Comparison of ENCODE assay signal across 8 cellular contexts in genomic region chr5:141617682-141618029, GRCh38. TPM values are rescaled to one million over a fixed set of nuclear protein-coding genes. Genes with fewer than 3 reads are reported as not detected.
DNase-seq lines count a peak whose midpoint lies in the region; ATAC-seq and TF ChIP-seq lines count a peak whose summit lies in the region.

No MANE protein-coding gene starts in this region.

- H3K27me3 ChIP-seq in SK-N-SH (ENCODE audit: insufficient read depth) (no peaks in the 10 kb centered on the region), iPS-15b (ENCODE audit: control insufficient read depth, insufficient read depth, low read length) (no peaks in the 10 kb centered on the region), subcutaneous abdominal adipose tissue (ENCODE audit: control insufficient read depth in 5 of 5, insufficient read depth in 4 of 5, low read length in 5 of 5) (no peaks in the 10 kb centered on the region)

- H3K4me3 ChIP-seq in SK-N-SH (ENCODE audit: low read depth in 2 of 2, low read length in 1 of 2) (peak overlapping the region; percentile 72 to 82), iPS-15b (ENCODE audit: low read depth, low read length) (peak overlapping the region; percentile 42), subcutaneous abdominal adipose tissue (ENCODE audit: low read depth in 1 of 5, low read length in 5 of 5) (peak overlapping the region; percentile 67 to 80 (median 75))

- TF ChIP-seq RAD21 in SK-N-SH (IDR thresholded peaks at IDR 0.05; ENCODE audit: low read length): no peak

- H3F3A ChIP-seq in SK-N-SH (replicated peaks; ENCODE audit: insufficient read depth): peaks cover 29% of the 10 kb centered on the region

- H3K79me2 ChIP-seq in SK-N-SH (ENCODE audit: insufficient read depth): peaks cover 59% of the 10 kb centered on the region

- CTCF ChIA-PET in SK-N-SH (lab: Yijun Ruan, JAX): interaction anchor here (1.2 to 14.8 kb wide), 5 partner anchors 8 to 51 kb away, joined by 4 to 280 read pairs (median 47); partner anchors contain the start of genes HDAC3 and RELL2
- CTCF ChIA-PET in activated CD4-positive, alpha-beta memory T cell treated with anti-CD3 and anti-CD28 coated beads, Interleukin-2, amount 10 ng/mL, durations not matched to agents 7 days and 5 days (lab: Charles Lee): interaction anchor here (1.0 to 7.7 kb wide), 8 partner anchors 14 to 1096 kb away, joined by 3 to 436 read pairs (median 55); partner anchors contain the start of genes HDAC3 and RELL2

- H3K4me1 Mint-ChIP-seq in activated CD4-positive, alpha-beta memory T cell treated with anti-CD3 and anti-CD28 coated beads, Interleukin-2, amount 10 ng/mL, durations not matched to agents 7 days and 5 days: peaks cover 54% of the 10 kb centered on the region

- no peaks in the 10 kb centered on the region for H3K9me3 Mint-ChIP-seq in activated CD4-positive, alpha-beta memory T cell treated with anti-CD3 and anti-CD28 coated beads, Interleukin-2, amount 10 ng/mL, durations not matched to agents 7 days and 5 days

- WGBS in SK-N-SH (ENCODE audit: low lambda C conversion rate): 56% methylated on average over 9 of the region's 9 CpGs

- POLR2A ChIA-PET in SK-N-SH (lab: Yijun Ruan, JAX): no interaction called here
- POLR2A ChIA-PET in activated CD4-positive, alpha-beta memory T cell treated with anti-CD3 and anti-CD28 coated beads, Interleukin-2, amount 10 ng/mL, durations not matched to agents 7 days and 5 days (lab: Charles Lee): interaction anchor here (1.1 to 5.0 kb wide), 10 partner anchors 10 to 352 kb away, joined by 3 to 124 read pairs (median 26); partner anchors contain the start of genes HDAC3, RELL2 and RNF14

- peaks cover 63% of the 10 kb centered on the region for H3K36me3 Mint-ChIP-seq in activated CD4-positive, alpha-beta memory T cell treated with anti-CD3 and anti-CD28 coated beads, Interleukin-2, amount 10 ng/mL, durations not matched to agents 7 days and 5 days (ENCODE audit: low read depth)

- H3K9ac ChIP-seq in SK-N-SH: peak overlapping the region; percentile 92; the same call in 1 of the 2 replicates
- no peak overlapping the region for H3K9ac ChIP-seq in iPS-15b (ENCODE audit: low read depth, low read length)
- H3K9ac ChIP-seq in subcutaneous abdominal adipose tissue (ENCODE audit: low read length in 5 of 5): peak overlapping the region; percentile 2 to 90 (median 79)

- H3K36me3 ChIP-seq in SK-N-SH (replicated peaks in 1 of 2; ENCODE audit: control insufficient read depth in 1 of 2, insufficient read depth in 2 of 2, low read length in 1 of 2) (peaks cover 25 to 27% of the 10 kb centered on the region in 2 experiments), iPS-15b (ENCODE audit: control insufficient read depth, insufficient read depth, low read length) (no peaks in the 10 kb centered on the region), subcutaneous abdominal adipose tissue (ENCODE audit: control insufficient read depth in 5 of 5, insufficient read depth in 5 of 5, low read length in 5 of 5) (peaks cover 18 to 28% (median 21%) of the 10 kb centered on the region in 5 donors)

- H4K20me1 ChIP-seq in SK-N-SH (ENCODE audit: insufficient read depth): no peaks in the 10 kb centered on the region; the same call in 1 of the 2 replicates

- DNase-seq in SK-N-SH (no peak), MV-4-11 (lab: John Stamatoyannopoulos, UW) (no peak), NCI-H1105 (lab: John Stamatoyannopoulos, UW) (no peak), GDM1 (lab: John Stamatoyannopoulos, UW) (no peak)
- no peak for DNase-seq in activated CD4-positive, alpha-beta memory T cell treated with anti-CD3 and anti-CD28 coated beads, Interleukin-2, amount 10 ng/mL, durations not matched to agents 7 days and 5 days

- peak overlapping the region; percentile 100 for H3K4me3 Mint-ChIP-seq in activated CD4-positive, alpha-beta memory T cell treated with anti-CD3 and anti-CD28 coated beads, Interleukin-2, amount 10 ng/mL, durations not matched to agents 7 days and 5 days

- peak overlapping the region; percentile 94 for H3K4me2 ChIP-seq in SK-N-SH

- H3K4me1 ChIP-seq in SK-N-SH (ENCODE audit: control insufficient read depth in 1 of 2, insufficient read depth in 2 of 2, low read depth in 1 of 2, low read length in 1 of 2): peaks cover 8 to 9% of the 10 kb centered on the region in 2 experiments; a peak in 2 of 4 replicates
- H3K4me1 ChIP-seq in iPS-15b (ENCODE audit: control insufficient read depth, insufficient read depth, low read length): peaks cover 15% of the 10 kb centered on the region
- H3K4me1 ChIP-seq in subcutaneous abdominal adipose tissue (ENCODE audit: control insufficient read depth in 5 of 5, insufficient read depth in 5 of 5, low read length in 5 of 5): peaks cover 0 to 28% (median 25%) of the 10 kb centered on the region in 5 donors

- peak overlapping the region; percentile 92 for H3K27ac Mint-ChIP-seq in activated CD4-positive, alpha-beta memory T cell treated with anti-CD3 and anti-CD28 coated beads, Interleukin-2, amount 10 ng/mL, durations not matched to agents 7 days and 5 days

- TF ChIP-seq EP300 in SK-N-SH (IDR thresholded peaks at IDR 0.05; ENCODE audit: borderline replicate concordance in 1 of 2, low read depth in 1 of 2, low read length in 1 of 2): no peak

- H3K27ac ChIP-seq in SK-N-SH (ENCODE audit: low read depth in 2 of 2, low read length in 1 of 2) (peak overlapping the region in 1 of 2 experiments; percentile 67; a peak in 3 of 4 replicates), subcutaneous abdominal adipose tissue (ENCODE audit: low read depth, low read length) (peak overlapping the region; percentile 31)

- no peaks in the 10 kb centered on the region for H3K9me2 ChIP-seq in SK-N-SH

- TF ChIP-seq CTCF in SK-N-SH (IDR thresholded peaks at IDR 0.05): no peak

- H3K9me3 ChIP-seq in SK-N-SH: no peaks in the 10 kb centered on the region
- H3K9me3 ChIP-seq in iPS-15b (ENCODE audit: control insufficient read depth, insufficient read depth, low read length): no peaks in the 10 kb centered on the region
- H3K9me3 ChIP-seq in subcutaneous abdominal adipose tissue (ENCODE audit: control insufficient read depth in 5 of 5, low read length in 5 of 5): no peaks in the 10 kb centered on the region

- H2AFZ ChIP-seq in SK-N-SH (ENCODE audit: low read depth): peak overlapping the region; percentile 92; the same call in 1 of the 2 replicates

- no peaks in the 10 kb centered on the region for H3K27me3 Mint-ChIP-seq in activated CD4-positive, alpha-beta memory T cell treated with anti-CD3 and anti-CD28 coated beads, Interleukin-2, amount 10 ng/mL, durations not matched to agents 7 days and 5 days

- no peak for ATAC-seq in SK-N-SH treated with all-trans-retinoic acid at 6 μM for 48 hours

TF ChIP-seq in SK-N-SH, 30 proteins besides CTCF, POLR2A, EP300 and RAD21 (continues in another document):
- TF ChIP-seq CHD2 (IDR thresholded peaks at IDR 0.05; ENCODE audit: low read length, partially characterized antibody): no peak
- TF ChIP-seq GATA2 (CRISPR knock-in tag; IDR thresholded peaks at IDR 0.05): no peak

TF ChIP-seq in SK-N-SH treated with all-trans-retinoic acid at 6 μM for 48 hours, 23 proteins besides CTCF, POLR2A, EP300 and RAD21 (continues in another document):
- no peak for TF ChIP-seq CSRNP3 (CRISPR knock-in tag; IDR thresholded peaks at IDR 0.05)

RNA-seq across cellular contexts. Expression of gene DIAPH1, which starts 1.1 kb away (rescaled TPM):
- polyA plus RNA-seq in SK-N-SH (2012; rRNA removed): 28.2 and 30.4 TPM in 2 replicates
- 20.6 and 29.6 TPM in 2 replicates for polyA plus RNA-seq in SK-N-SH (2012; cell fraction: cytosol; rRNA removed)
- 75.5 and 79.2 TPM in 2 replicates for polyA plus RNA-seq in SK-N-SH (2012; cell fraction: nucleus; rRNA removed)
- 100 to 1,000 TPM; 317 to 323 TPM for total RNA-seq in activated CD4-positive, alpha-beta memory T cell treated with anti-CD3 and anti-CD28 coated beads, Interleukin-2, amount 10 ng/mL, durations not matched to agents 7 days and 5 days

RNA-seq across cellular contexts. Expression of gene HDAC3, which starts 19.0 kb away (rescaled TPM):
- 104 and 115 TPM in 2 replicates for polyA plus RNA-seq in SK-N-SH (2012; rRNA removed)
- 74.7 and 86.2 TPM in 2 replicates for polyA plus RNA-seq in SK-N-SH (2012; cell fraction: cytosol; rRNA removed)
- 171 and 231 TPM in 2 replicates for polyA plus RNA-seq in SK-N-SH (2012; cell fraction: nucleus; rRNA removed)
- total RNA-seq in activated CD4-positive, alpha-beta memory T cell treated with anti-CD3 and anti-CD28 coated beads, Interleukin-2, amount 10 ng/mL, durations not matched to agents 7 days and 5 days: 10 to 100 TPM; 72.0 to 77.9 TPM

RNA-seq across cellular contexts. Expression of gene RELL2, which starts 19.1 kb away (rescaled TPM):
- polyA plus RNA-seq in SK-N-SH (2012; rRNA removed): 15.6 and 16.1 TPM in 2 replicates
- 8.0 and 12.2 TPM in 2 replicates for polyA plus RNA-seq in SK-N-SH (2012; cell fraction: cytosol; rRNA removed)
- polyA plus RNA-seq in SK-N-SH (2012; cell fraction: nucleus; rRNA removed): 46.7 and 59.2 TPM in 2 replicates
- total RNA-seq in activated CD4-positive, alpha-beta memory T cell treated with anti-CD3 and anti-CD28 coated beads, Interleukin-2, amount 10 ng/mL, durations not matched to agents 7 days and 5 days: 10 to 100 TPM; 18.8 to 19.4 TPM

RNA-seq across cellular contexts. Expression of gene FCHSD1, which starts 33.6 kb away (rescaled TPM):
- polyA plus RNA-seq in SK-N-SH (2012; rRNA removed): 49.2 and 58.3 TPM in 2 replicates
- polyA plus RNA-seq in SK-N-SH (2012; cell fraction: cytosol; rRNA removed): 8.9 and 12.7 TPM in 2 replicates
- polyA plus RNA-seq in SK-N-SH (2012; cell fraction: nucleus; rRNA removed): 382 and 466 TPM in 2 replicates
- 10 to 100 TPM; 69.8 to 71.8 TPM for total RNA-seq in activated CD4-positive, alpha-beta memory T cell treated with anti-CD3 and anti-CD28 coated beads, Interleukin-2, amount 10 ng/mL, durations not matched to agents 7 days and 5 days
